Comparison of ENCODE assay signal across 8 cellular contexts in the genomic region with DNA sequence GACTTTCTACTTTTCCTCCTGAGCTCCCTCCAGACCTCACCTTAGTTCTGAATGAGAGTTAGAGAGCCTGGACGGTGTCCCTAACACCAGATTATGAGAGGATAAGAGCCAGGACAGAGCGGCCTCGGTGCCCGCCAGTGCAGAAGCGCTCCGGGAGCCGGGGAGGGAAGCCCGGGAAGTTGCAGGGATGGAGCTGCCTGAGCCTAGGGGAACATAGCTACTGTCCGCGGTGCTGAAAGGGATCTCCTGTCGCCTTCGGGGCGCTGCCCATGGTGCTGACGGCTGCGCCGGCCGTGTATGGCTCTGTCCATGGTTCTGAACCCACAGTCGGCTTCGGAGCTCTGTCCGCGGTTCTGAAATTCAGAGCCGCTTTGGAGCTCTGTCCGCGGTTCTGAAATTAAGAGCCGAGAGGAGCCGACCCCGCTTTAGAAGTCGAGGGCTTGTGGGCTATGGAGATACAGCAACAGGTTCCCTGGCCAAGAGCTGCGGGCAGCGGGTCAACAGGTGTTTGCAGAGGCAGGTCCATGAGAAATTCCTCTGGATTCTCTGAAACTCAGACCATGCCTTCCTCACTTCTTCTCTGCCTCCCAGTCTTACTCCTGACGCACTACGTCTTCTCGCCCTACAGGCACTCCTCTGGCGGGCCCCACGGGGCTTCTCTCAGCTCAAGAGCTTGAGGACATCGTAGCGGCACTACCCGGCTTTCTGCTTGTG. TPM values are rescaled to one million over a fixed set of nuclear protein-coding genes. Genes with fewer than 3 reads are reported as not detected.
DNase-seq lines count a peak whose midpoint lies in the region; ATAC-seq and TF ChIP-seq lines count a peak whose summit lies in the region.

No MANE protein-coding gene starts in this region.

- no peaks in the 10 kb centered on the region for H3K36me3 ChIP-seq in DND-41 (ENCODE audit: insufficient read depth, low read length)
- peaks cover 0 to 46% of the 10 kb centered on the region in 2 donors for H3K36me3 ChIP-seq in gastroesophageal sphincter
- no peaks in the 10 kb centered on the region for H3K36me3 ChIP-seq in suprapubic skin

- H3K27me3 ChIP-seq in DND-41 (ENCODE audit: insufficient read depth, low read length, poor library complexity) (no peaks in the 10 kb centered on the region), gastroesophageal sphincter (no peaks in the 10 kb centered on the region), suprapubic skin (peaks cover 19% of the 10 kb centered on the region)

- no peak overlapping the region for H3K4me2 ChIP-seq in DND-41 (ENCODE audit: insufficient read depth, low read length)

- H3K36me3 Mint-ChIP-seq in activated naive CD4-positive, alpha-beta T cell treated with anti-CD3 and anti-CD28 coated beads for 36 hours (ENCODE audit: low read depth), result no peaks in the 10 kb centered on the region

- no peak for TF ChIP-seq EP300 in gastroesophageal sphincter (IDR thresholded peaks at IDR 0.05)
- TF ChIP-seq EP300 in suprapubic skin (IDR thresholded peaks at IDR 0.05), result no peak

- peaks cover 32% of the 10 kb centered on the region for H3K27me3 Mint-ChIP-seq in activated naive CD4-positive, alpha-beta T cell treated with anti-CD3 and anti-CD28 coated beads for 36 hours (ENCODE audit: low read depth)

- 43 to 74% methylated on average over 5 to 8 of the region's 38 CpGs for WGBS in gastroesophageal sphincter (ENCODE audit: low coverage in 1 of 2), 2 donors
- 19% methylated on average over 24 of the region's 38 CpGs for WGBS in suprapubic skin

- no peak overlapping the region for H3K4me3 Mint-ChIP-seq in activated naive CD4-positive, alpha-beta T cell treated with anti-CD3 and anti-CD28 coated beads for 36 hours

- H3K9ac ChIP-seq in DND-41 (ENCODE audit: low read depth, low read length), result no peak overlapping the region

- peaks cover 28% of the 10 kb centered on the region for H3K4me1 Mint-ChIP-seq in activated naive CD4-positive, alpha-beta T cell treated with anti-CD3 and anti-CD28 coated beads for 36 hours (ENCODE audit: low read depth)

- H3K9me3 Mint-ChIP-seq in activated naive CD4-positive, alpha-beta T cell treated with anti-CD3 and anti-CD28 coated beads for 36 hours, result no peaks in the 10 kb centered on the region

- H3K9me3 ChIP-seq in DND-41 (ENCODE audit: insufficient read depth, low read length, severe bottlenecking) (no peaks in the 10 kb centered on the region), gastroesophageal sphincter (no peaks in the 10 kb centered on the region), suprapubic skin (no peaks in the 10 kb centered on the region)

- ATAC-seq in DND-41 (ENCODE audit: insufficient read depth, low read depth) (peak; percentile 84), HG03439 (IDR thresholded peaks at IDR 0.05; ENCODE audit: unreplicated experiment) (peak; percentile 77), SK-N-SH treated with all-trans-retinoic acid at 6 μM for 48 hours (peak; percentile 63), gastroesophageal sphincter (peak; percentile 91), omental fat pad (ENCODE audit: low FRiP score) (peak; percentile 98), HG02623 (IDR thresholded peaks at IDR 0.05; ENCODE audit: unreplicated experiment) (no peak)

- TF ChIP-seq CTCF in DND-41 (IDR thresholded peaks at IDR 0.05; ENCODE audit: borderline replicate concordance, extremely low read depth, low read length, poor library complexity, severe bottlenecking) (no peak), gastroesophageal sphincter (IDR thresholded peaks at IDR 0.05) (peak in 1 of 4 experiments; percentile 15), omental fat pad (IDR thresholded peaks at IDR 0.05) (no peak), suprapubic skin (IDR thresholded peaks at IDR 0.05) (no peak)

- DNase-seq in DND-41 (peak; percentile 89), omental fat pad (ENCODE audit: low spot score) (peak; percentile 90), suprapubic skin (ENCODE audit: low spot score in 2 of 2) (peak; percentile 93 to 94)
- DNase-seq in activated naive CD4-positive, alpha-beta T cell treated with anti-CD3 and anti-CD28 coated beads for 36 hours, result peak; percentile 93

- TF ChIP-seq POLR2A in gastroesophageal sphincter (IDR thresholded peaks at IDR 0.05) (no peak), suprapubic skin (IDR thresholded peaks at IDR 0.05) (no peak)

- no peak overlapping the region for H2AFZ ChIP-seq in DND-41 (ENCODE audit: low read depth, low read length)

- H3K27ac Mint-ChIP-seq in activated naive CD4-positive, alpha-beta T cell treated with anti-CD3 and anti-CD28 coated beads for 36 hours, result no peak overlapping the region

- H3K79me2 ChIP-seq in DND-41 (ENCODE audit: insufficient read depth, low read length), result no peaks in the 10 kb centered on the region

- intact Hi-C loops in activated naive CD4-positive, alpha-beta T cell treated with anti-CD3 and anti-CD28 coated beads for 36 hours (cut with micrococcal nuclease), result loop anchor here (1.0 kb wide), 2 partner anchors 13 to 132 kb away; partner anchors contain the start of gene YIF1A

- H3K27ac ChIP-seq in DND-41 (ENCODE audit: low read length) (no peak overlapping the region), gastroesophageal sphincter (peak overlapping the region in 3 of 4 donors; percentile 53 to 58 (median 57)), suprapubic skin (no peak overlapping the region)

- CTCF ChIA-PET in activated naive CD4-positive, alpha-beta T cell treated with anti-CD3 and anti-CD28 coated beads for 36 hours (lab: Charles Lee), result interaction anchor here (0.5 to 2.5 kb wide), 12 partner anchors 9 to 726 kb away, joined by 3 to 11 read pairs (median 4); partner anchors contain the start of genes DPP3, MRPL11, RBM4B and YIF1A

- H3K4me3 ChIP-seq in DND-41 (ENCODE audit: low read depth in 1 of 2, low read length in 2 of 2), result no peak overlapping the region
- no peak overlapping the region for H3K4me3 ChIP-seq in gastroesophageal sphincter
- H3K4me3 ChIP-seq in suprapubic skin, result no peak overlapping the region

- peaks cover 41% of the 10 kb centered on the region for H4K20me1 ChIP-seq in DND-41 (ENCODE audit: insufficient read depth, low read length)

- H3K4me1 ChIP-seq in DND-41 (ENCODE audit: insufficient read depth, low read length) (no peaks in the 10 kb centered on the region), gastroesophageal sphincter (peaks cover 0 to 44% (median 21%) of the 10 kb centered on the region in 3 donors), suprapubic skin (peaks cover 14% of the 10 kb centered on the region)

TF ChIP-seq in SK-N-SH treated with all-trans-retinoic acid at 6 μM for 48 hours, 23 proteins besides CTCF, POLR2A, EP300 and RAD21 (continues in another document):
- TF ChIP-seq CSDC2 (CRISPR knock-in tag; IDR thresholded peaks at IDR 0.05), result peak; percentile 100
- TF ChIP-seq RARB (CRISPR knock-in tag; IDR thresholded peaks at IDR 0.05), result peak; percentile 98
- peak; percentile 98 for TF ChIP-seq BACH2 (CRISPR knock-in tag; IDR thresholded peaks at IDR 0.05; ENCODE audit: borderline replicate concordance)
- TF ChIP-seq POU6F1 (CRISPR knock-in tag; IDR thresholded peaks at IDR 0.05; ENCODE audit: borderline replicate concordance, low read depth), result peak; percentile 99
- peak; percentile 59 for TF ChIP-seq TCF4 (CRISPR knock-in tag; IDR thresholded peaks at IDR 0.05; ENCODE audit: borderline replicate concordance)
- peak; percentile 98 for TF ChIP-seq ZFP3 (CRISPR knock-in tag; IDR thresholded peaks at IDR 0.05)
- peak; percentile 99 for TF ChIP-seq PPARA (CRISPR knock-in tag; IDR thresholded peaks at IDR 0.05; ENCODE audit: borderline replicate concordance)
- peak; percentile 100 for TF ChIP-seq SNAI2 (CRISPR knock-in tag; IDR thresholded peaks at IDR 0.05)

RNA-seq across cellular contexts. Expression of gene NPAS4, which starts 0.8 kb away (rescaled TPM):
- not detected for total RNA-seq in activated naive CD4-positive, alpha-beta T cell treated with anti-CD3 and anti-CD28 coated beads for 36 hours
- 1 to 10 TPM in 1 of 4 donors, under 1 TPM in 2, not detected in 1; 0.27 to 2.6 (median 0.93) TPM for total RNA-seq in gastroesophageal sphincter
- under 1 TPM in 1 of 4 donors, not detected in 3; 0.19 TPM for total RNA-seq in omental fat pad
- not detected for total RNA-seq in suprapubic skin

RNA-seq across cellular contexts. Expression of gene MRPL11, which starts 17.0 kb away (rescaled TPM):
- 100 to 1,000 TPM; 143 to 144 TPM for total RNA-seq in activated naive CD4-positive, alpha-beta T cell treated with anti-CD3 and anti-CD28 coated beads for 36 hours
- total RNA-seq in gastroesophageal sphincter, result 10 to 100 TPM; 36.3 to 48.1 (median 45.6) TPM
- total RNA-seq in omental fat pad, result 10 to 100 TPM; 29.2 to 38.0 (median 32.3) TPM
- 10 to 100 TPM; 22.0 to 42.0 (median 28.0) TPM for total RNA-seq in suprapubic skin

RNA-seq across cellular contexts. Expression of gene PELI3, which starts 45.1 kb away (rescaled TPM):
- 1 to 10 TPM; 2.3 to 2.4 TPM for total RNA-seq in activated naive CD4-positive, alpha-beta T cell treated with anti-CD3 and anti-CD28 coated beads for 36 hours
- total RNA-seq in gastroesophageal sphincter (10 to 100 TPM; 20.5 to 43.9 (median 29.9) TPM), omental fat pad (10 to 100 TPM in 2 of 4 donors, 1 to 10 TPM in 2; 9.2 to 16.3 (median 12.5) TPM), suprapubic skin (10 to 100 TPM; 19.0 to 23.4 (median 20.5) TPM)

RNA-seq across cellular contexts. Expression of gene SLC29A2, which starts 50.1 kb away (rescaled TPM):
- 1 to 10 TPM; 6.6 to 7.4 TPM for total RNA-seq in activated naive CD4-positive, alpha-beta T cell treated with anti-CD3 and anti-CD28 coated beads for 36 hours
- total RNA-seq in gastroesophageal sphincter (1 to 10 TPM in 2 of 4 donors, under 1 TPM in 2; 0.27 to 3.2 (median 1.2) TPM), omental fat pad (1 to 10 TPM; 2.7 to 7.4 (median 5.0) TPM), suprapubic skin (1 to 10 TPM; 2.2 to 4.7 (median 3.9) TPM)

RNA-seq across cellular contexts. Expression of gene DPP3, which starts 58.6 kb away (rescaled TPM):
- total RNA-seq in activated naive CD4-positive, alpha-beta T cell treated with anti-CD3 and anti-CD28 coated beads for 36 hours, result 10 to 100 TPM; 73.8 to 80.1 TPM
- total RNA-seq in gastroesophageal sphincter (10 to 100 TPM; 11.5 to 35.3 (median 22.4) TPM), omental fat pad (10 to 100 TPM; 13.9 to 23.9 (median 21.0) TPM), suprapubic skin (10 to 100 TPM; 12.2 to 23.0 (median 22.2) TPM)

Comparison
In these comparisons a context has a peak if more than half of its experiments do, and no peak if none do; other contexts are left out.
1. H3K27ac ChIP-seq: peak in gastroesophageal sphincter (3 of 4); none in DND-41 (single experiment) and suprapubic skin (single experiment).
2. Peak in every context shown above with its lines, with median percentiles within 50 percentile points of each other: DNase-seq.